4 cellular contexts compared by ENCODE assay signal in the genomic region with DNA sequence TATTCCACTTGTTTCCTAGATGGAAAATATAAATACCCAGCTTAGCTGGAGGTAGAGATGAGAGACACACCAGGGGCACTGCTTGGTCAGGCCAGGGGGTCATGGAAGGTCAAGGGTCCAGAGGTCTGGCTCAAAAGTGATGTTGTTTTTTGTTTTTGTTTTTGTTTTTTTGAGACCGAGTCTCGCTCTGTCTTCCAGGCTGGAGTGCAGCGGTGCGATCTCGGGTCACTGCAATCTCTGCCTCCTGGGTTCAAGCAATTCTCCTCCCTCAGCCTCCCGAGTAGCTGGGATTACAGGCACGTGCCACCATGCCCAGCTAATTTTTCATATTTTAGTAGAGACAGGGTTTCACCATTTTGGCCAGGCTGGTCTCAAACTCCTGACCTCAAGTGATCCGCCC. TPM values are rescaled to one million over a fixed set of nuclear protein-coding genes. Genes with fewer than 3 reads are reported as not detected.
"Had no signal": no experiment of that assay in that cellular context is flagged by ENCODE, and none has a peak within 500 bp of the region (broad histone marks: within the 10 kb centered on the region; RNA-seq: fewer than 3 reads in every experiment).

No MANE protein-coding gene starts in this region.

RNA-seq across cellular contexts. Expression of a gene that starts 26.3 kb away (rescaled TPM):
- total RNA-seq: HT-29, M059J had no signal

RNA-seq across cellular contexts. Expression of a gene that starts 36.2 kb away (rescaled TPM):
- total RNA-seq: HT-29, M059J, Right ventricle myocardium superior, SJSA1 had no signal
